In the genomic region with DNA sequence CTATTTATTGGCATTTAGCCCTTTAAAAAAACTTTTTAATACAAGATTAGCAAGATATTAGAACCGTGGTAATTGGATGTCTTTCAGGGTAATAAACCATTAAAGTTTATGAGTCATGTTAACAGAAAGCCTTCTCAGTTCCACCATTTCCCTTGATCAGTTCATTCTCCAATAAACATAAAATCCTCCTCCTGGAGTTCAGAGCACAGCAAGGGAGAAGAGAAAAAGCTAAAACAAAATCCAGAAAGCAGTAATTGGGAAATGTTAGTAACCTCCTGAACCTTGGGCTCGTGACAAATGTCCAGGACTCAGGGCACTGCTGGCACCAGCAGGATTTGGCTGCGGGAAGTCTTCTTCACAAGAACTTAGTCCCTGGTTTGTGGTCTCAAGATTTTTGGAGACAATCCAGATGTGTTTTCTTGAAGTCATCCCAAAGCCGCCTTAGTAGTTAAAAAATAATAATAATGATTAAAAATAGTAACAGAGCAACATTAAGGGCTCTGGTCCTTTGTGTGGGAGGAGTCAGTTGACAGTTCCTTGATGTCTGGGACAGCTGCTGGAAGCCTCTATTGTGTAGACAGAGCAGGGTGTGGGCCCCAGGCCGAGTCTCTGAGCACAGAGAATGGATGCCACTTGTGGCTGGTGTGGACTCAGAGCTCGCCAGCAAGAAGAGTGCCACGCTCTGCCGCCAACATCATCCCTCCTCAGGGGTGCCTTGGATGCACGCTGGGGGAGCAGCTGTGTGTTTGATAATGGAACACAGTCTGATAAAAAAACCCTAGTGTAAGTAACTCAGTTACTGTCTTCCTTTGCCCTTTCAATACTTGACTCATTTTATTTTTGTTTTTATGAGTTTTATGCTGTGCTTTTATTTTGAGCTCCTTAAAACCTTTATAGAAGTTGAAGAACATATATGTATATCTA, we compare ENCODE assay signal across 17 cellular contexts. TPM values are rescaled to one million over a fixed set of nuclear protein-coding genes. Genes with fewer than 3 reads are reported as not detected.
DNase-seq lines count a peak whose midpoint lies in the region; ATAC-seq and FAIRE-seq lines count a peak whose summit lies in the region.
"Had no signal": no experiment of that assay in that cellular context is flagged by ENCODE, and none has a peak within 500 bp of the region (broad histone marks: within the 10 kb centered on the region; RNA-seq: fewer than 3 reads in every experiment).

No MANE protein-coding gene starts in this region.

- 57 to 69% (median 61%) methylated on average over 9 of the region's 9 CpGs for WGBS in small intestine, 3 donors

- FAIRE-seq in small intestine (lab: Jason Lieb, UNC): no peak

- H3K36me3 ChIP-seq in small intestine (ENCODE audit: control insufficient read depth in 2 of 2, insufficient read depth in 2 of 2, low read length in 2 of 2): no peaks in the 10 kb centered on the region

- peaks cover 0 to 5% of the 10 kb centered on the region in 2 donors for H3K4me1 ChIP-seq in small intestine (ENCODE audit: control insufficient read depth in 2 of 2, insufficient read depth in 1 of 2, low read depth in 1 of 2, low read length in 1 of 2)

- DNase-seq in NCI-H345 (lab: John Stamatoyannopoulos, UW) (peak; percentile 42), NCI-H345 treated with DMSO at 0.1 percent for 48 hours (lab: John Stamatoyannopoulos, UW; ENCODE audit: unreplicated experiment) (no peak), cerebellar cortex (ENCODE audit: low spot score) (peak; percentile 17), left lobe of liver (ENCODE audit: low spot score) (peak; percentile 83), small intestine (peak; percentile 5), NAMALWA (ENCODE audit: low spot score) (no peak)
- DNase-seq: ACHN; activated CD4-positive, alpha-beta memory T cell treated with anti-CD3 and anti-CD28 coated beads for 36 hours; activated naive CD4-positive, alpha-beta T cell; islet precursor cell; Karpas-422; NCI-H2171 treated with DMSO at 0.1 percent for 48 hours; stimulated activated CD4-positive, alpha-beta T cell treated with anti-CD3 and anti-CD28 coated beads, Interleukin-15, amount 100 ng/mL, for 24 hours; stimulated activated CD8-positive, alpha-beta memory T cell treated with anti-CD3 and anti-CD28 coated beads, Interleukin-4, amount 100 ng/mL, for 48 hours; T-helper 17 cell had no signal

- no peaks in the 10 kb centered on the region for H3K27me3 ChIP-seq in small intestine (ENCODE audit: control insufficient read depth in 2 of 2, insufficient read depth in 2 of 2, low read length in 2 of 2)

- H3K4me3 ChIP-seq in small intestine (ENCODE audit: low read depth in 1 of 2, low read length in 2 of 2): no peak overlapping the region

- no peaks in the 10 kb centered on the region for H3K9me3 ChIP-seq in small intestine (ENCODE audit: control insufficient read depth, low read depth)

- ATAC-seq in left lobe of liver (peak; percentile 75), GM19452 (IDR thresholded peaks at IDR 0.05; ENCODE audit: unreplicated experiment) (no peak), HG03039 (IDR thresholded peaks at IDR 0.05; ENCODE audit: unreplicated experiment) (no peak)
- ATAC-seq: T-helper 17 cell had no signal

- H3K27ac ChIP-seq in small intestine (ENCODE audit: low read depth in 1 of 2, low read length in 1 of 2): peak overlapping the region in 1 of 2 donors; percentile 42

RNA-seq across cellular contexts. Expression of a gene that starts 43.5 kb away (rescaled TPM):
- total RNA-seq in left lobe of liver: 30.6 TPM
- polyA plus RNA-seq in small intestine: 10 to 100 TPM; 13.2 to 28.5 (median 17.0) TPM

Comparison
In these comparisons a context has a peak if more than half of its experiments do, and no peak if none do; other contexts are left out.
1. DNase-seq: peak in NCI-H345 (single experiment), cerebellar cortex (single experiment), left lobe of liver (single experiment) and small intestine (single experiment); none in NCI-H345 treated with DMSO at 0.1 percent for 48 hours (single experiment) and NAMALWA (single experiment).